In the genomic region with DNA sequence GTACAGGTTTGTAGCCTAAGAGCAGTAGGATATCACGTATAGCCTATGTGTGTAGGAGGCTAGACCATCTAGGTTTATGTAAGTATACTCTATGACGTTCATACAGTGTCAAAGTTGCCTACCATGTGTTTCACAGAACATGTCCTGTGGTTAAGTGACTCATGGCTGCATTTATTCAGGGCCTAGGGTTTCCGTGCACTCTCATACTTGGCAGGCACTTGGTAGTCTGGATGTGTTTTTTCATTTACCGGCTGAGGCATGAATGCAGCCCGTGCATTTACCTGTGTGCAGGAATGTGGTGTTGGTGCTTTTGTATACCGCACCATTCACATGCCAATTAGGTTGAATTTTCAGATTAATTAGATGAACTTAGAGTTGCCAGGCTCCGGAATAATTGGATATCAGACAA, we compare ENCODE assay signal across 8 cellular contexts. TPM values are rescaled to one million over a fixed set of nuclear protein-coding genes. Genes with fewer than 3 reads are reported as not detected.
DNase-seq lines count a peak whose midpoint lies in the region; ATAC-seq and TF ChIP-seq lines count a peak whose summit lies in the region.

No MANE protein-coding gene starts in this region.

- peak; percentile 99 for ATAC-seq in central memory CD8-positive, alpha-beta T cell (replicated peaks; ENCODE audit: extremely low read depth, poor library complexity, severe bottlenecking)

- no peaks in the 10 kb centered on the region for H3K79me2 ChIP-seq in SK-N-SH (ENCODE audit: insufficient read depth)

- H3F3A ChIP-seq in SK-N-SH (replicated peaks; ENCODE audit: insufficient read depth) = peaks cover 10% of the 10 kb centered on the region

- no peaks in the 10 kb centered on the region for H3K9me2 ChIP-seq in SK-N-SH

- peaks cover 23% of the 10 kb centered on the region for H3K27me3 Mint-ChIP-seq in central memory CD8-positive, alpha-beta T cell

- no peak overlapping the region for H2AFZ ChIP-seq in SK-N-SH (ENCODE audit: low read depth)

- POLR2A ChIA-PET in SK-N-SH (lab: Yijun Ruan, JAX) = no interaction called here

- H3K4me3 Mint-ChIP-seq in central memory CD8-positive, alpha-beta T cell = no peak overlapping the region

- TF ChIP-seq RAD21 in SK-N-SH (IDR thresholded peaks at IDR 0.05; ENCODE audit: low read length) = no peak

- 0 out of 2 replicates have a peak overlapping the region, but pooled peaks have one; percentile 17 for H3K4me2 ChIP-seq in SK-N-SH

- peak overlapping the region; percentile 64 for H3K27ac Mint-ChIP-seq in central memory CD8-positive, alpha-beta T cell (ENCODE audit: low read depth)

- H3K9me3 Mint-ChIP-seq in central memory CD8-positive, alpha-beta T cell = no peaks in the 10 kb centered on the region

- no peaks in the 10 kb centered on the region for H3K27me3 ChIP-seq in SK-N-SH (ENCODE audit: insufficient read depth)

- no peaks in the 10 kb centered on the region for H3K36me3 ChIP-seq in SK-N-SH (replicated peaks in 1 of 2; ENCODE audit: control insufficient read depth in 1 of 2, insufficient read depth in 2 of 2, low read length in 1 of 2)

- H3K36me3 Mint-ChIP-seq in central memory CD8-positive, alpha-beta T cell (ENCODE audit: insufficient read depth) = no peaks in the 10 kb centered on the region

- TF ChIP-seq CTCF in SK-N-SH (IDR thresholded peaks at IDR 0.05) = no peak
- TF ChIP-seq CTCF in coronary artery (IDR thresholded peaks at IDR 0.05) = no peak

- peaks cover 7% of the 10 kb centered on the region for H3K4me1 Mint-ChIP-seq in central memory CD8-positive, alpha-beta T cell

- H3K4me3 ChIP-seq in SK-N-SH (ENCODE audit: low read depth in 2 of 2, low read length in 1 of 2) (no peak overlapping the region), coronary artery (no peak overlapping the region)

- DNase-seq in NK-92 treated with Interleukin-12 subunit alpha and Interleukin-12 subunit beta, amount 100 ng/mL, for 24 hours (lab: John Stamatoyannopoulos, UW) = peak; percentile 7
- DNase-seq in NK-92 (lab: John Stamatoyannopoulos, UW; ENCODE audit: unreplicated experiment) (no peak), SK-N-SH (no peak), retina (no peak), iPS-NIHi7 (ENCODE audit: extremely low spot score) (no peak), coronary artery (ENCODE audit: low spot score) (no peak)
- peak in 1 of 2 donors; percentile 33 for DNase-seq in central memory CD8-positive, alpha-beta T cell (ENCODE audit: low spot score in 2 of 2)
- peak; percentile 34 to 51 for DNase-seq in stimulated activated CD4-positive, alpha-beta T cell treated with anti-CD3 and anti-CD28 coated beads, Interleukin-2, amount 100 ng/mL, for 24 hours

- CTCF ChIA-PET in SK-N-SH (lab: Yijun Ruan, JAX) = no interaction called here

- H3K9me3 ChIP-seq in SK-N-SH = no peaks in the 10 kb centered on the region

- H3K27ac ChIP-seq in SK-N-SH (ENCODE audit: low read depth in 2 of 2, low read length in 1 of 2) (peak overlapping the region in 1 of 2 experiments; percentile 66; a peak in 2 of 4 replicates), coronary artery (no peak overlapping the region)

- TF ChIP-seq EP300 in SK-N-SH (IDR thresholded peaks at IDR 0.05; ENCODE audit: borderline replicate concordance in 1 of 2, low read depth in 1 of 2, low read length in 1 of 2) = peak in 1 of 2 experiments; percentile 70; a peak in 1 of 4 replicates

- H4K20me1 ChIP-seq in SK-N-SH (ENCODE audit: insufficient read depth) = no peaks in the 10 kb centered on the region

- H3K4me1 ChIP-seq in SK-N-SH (ENCODE audit: control insufficient read depth in 1 of 2, insufficient read depth in 2 of 2, low read depth in 1 of 2, low read length in 1 of 2) = peaks cover 0 to 8% of the 10 kb centered on the region in 2 experiments; a peak in 3 of 4 replicates

- 34% methylated on average over 7 of the region's 7 CpGs for WGBS in SK-N-SH (ENCODE audit: low lambda C conversion rate)

- H3K9ac ChIP-seq in SK-N-SH = no peak overlapping the region

TF ChIP-seq in SK-N-SH, 30 proteins besides CTCF, POLR2A, EP300 and RAD21:
- TF ChIP-seq GABPA (IDR thresholded peaks at IDR 0.05; ENCODE audit: low read depth) = no peak
- peak; percentile 97 for TF ChIP-seq TCF12 (IDR thresholded peaks at IDR 0.05)
- no peak for TF ChIP-seq SMC3 (IDR thresholded peaks at IDR 0.05; ENCODE audit: low read depth, low read length)
- TF ChIP-seq, protein P1, sequence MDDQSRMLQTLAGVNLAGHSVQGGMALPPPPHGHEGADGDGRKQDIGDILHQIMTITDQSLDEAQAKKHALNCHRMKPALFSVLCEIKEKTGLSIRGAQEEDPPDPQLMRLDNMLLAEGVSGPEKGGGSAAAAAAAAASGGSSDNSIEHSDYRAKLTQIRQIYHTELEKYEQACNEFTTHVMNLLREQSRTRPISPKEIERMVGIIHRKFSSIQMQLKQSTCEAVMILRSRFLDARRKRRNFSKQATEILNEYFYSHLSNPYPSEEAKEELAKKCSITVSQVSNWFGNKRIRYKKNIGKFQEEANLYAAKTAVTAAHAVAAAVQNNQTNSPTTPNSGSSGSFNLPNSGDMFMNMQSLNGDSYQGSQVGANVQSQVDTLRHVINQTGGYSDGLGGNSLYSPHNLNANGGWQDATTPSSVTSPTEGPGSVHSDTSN (IDR thresholded peaks at IDR 0.05) = peak; percentile 72
- TF ChIP-seq JUND (IDR thresholded peaks at IDR 0.05) = peak; percentile 90
- TF ChIP-seq, protein P2, sequence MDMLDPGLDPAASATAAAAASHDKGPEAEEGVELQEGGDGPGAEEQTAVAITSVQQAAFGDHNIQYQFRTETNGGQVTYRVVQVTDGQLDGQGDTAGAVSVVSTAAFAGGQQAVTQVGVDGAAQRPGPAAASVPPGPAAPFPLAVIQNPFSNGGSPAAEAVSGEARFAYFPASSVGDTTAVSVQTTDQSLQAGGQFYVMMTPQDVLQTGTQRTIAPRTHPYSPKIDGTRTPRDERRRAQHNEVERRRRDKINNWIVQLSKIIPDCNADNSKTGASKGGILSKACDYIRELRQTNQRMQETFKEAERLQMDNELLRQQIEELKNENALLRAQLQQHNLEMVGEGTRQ (IDR thresholded peaks at IDR 0.05; ENCODE audit: borderline replicate concordance, low read depth, low read length) = no peak
- TF ChIP-seq EZH2phosphoT487 (IDR thresholded peaks at IDR 0.05; ENCODE audit: borderline replicate concordance, low read depth) = no peak
- TF ChIP-seq FOSL2 (IDR thresholded peaks at IDR 0.05; ENCODE audit: borderline replicate concordance, low read depth) = peak; percentile 92
- TF ChIP-seq, protein P3, sequence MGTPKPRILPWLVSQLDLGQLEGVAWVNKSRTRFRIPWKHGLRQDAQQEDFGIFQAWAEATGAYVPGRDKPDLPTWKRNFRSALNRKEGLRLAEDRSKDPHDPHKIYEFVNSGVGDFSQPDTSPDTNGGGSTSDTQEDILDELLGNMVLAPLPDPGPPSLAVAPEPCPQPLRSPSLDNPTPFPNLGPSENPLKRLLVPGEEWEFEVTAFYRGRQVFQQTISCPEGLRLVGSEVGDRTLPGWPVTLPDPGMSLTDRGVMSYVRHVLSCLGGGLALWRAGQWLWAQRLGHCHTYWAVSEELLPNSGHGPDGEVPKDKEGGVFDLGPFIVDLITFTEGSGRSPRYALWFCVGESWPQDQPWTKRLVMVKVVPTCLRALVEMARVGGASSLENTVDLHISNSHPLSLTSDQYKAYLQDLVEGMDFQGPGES (IDR thresholded peaks at IDR 0.05; ENCODE audit: low read depth, low read length) = no peak
- TF ChIP-seq REST (IDR thresholded peaks at IDR 0.05; ENCODE audit: low read depth, low read length) = 0 out of 2 replicates have a peak, but pooled peaks have one; percentile 25
- no peak for TF ChIP-seq SIN3A (IDR thresholded peaks at IDR 0.05; ENCODE audit: borderline replicate concordance, low read depth, low read length)
- 0 out of 2 replicates have a peak, but pooled peaks have one; percentile 40 for TF ChIP-seq TEAD4 (IDR thresholded peaks at IDR 0.05; ENCODE audit: borderline replicate concordance, insufficient read depth)
- TF ChIP-seq POLR2AphosphoS5 (IDR thresholded peaks at IDR 0.05; ENCODE audit: low read depth, low read length) = peak; percentile 50; the same call in 1 of the 2 replicates
- peak; percentile 91 for TF ChIP-seq NFIC (IDR thresholded peaks at IDR 0.05; ENCODE audit: borderline replicate concordance)
- peak; percentile 95 for TF ChIP-seq MAX (IDR thresholded peaks at IDR 0.05; ENCODE audit: low read depth)

RNA-seq across cellular contexts. Expression of gene MYL12B, which starts 43.4 kb away (rescaled TPM):
- polyA plus RNA-seq in SK-N-SH (2012; rRNA removed) = 555 and 645 TPM in 2 replicates
- polyA plus RNA-seq in SK-N-SH (2012; cell fraction: cytosol; rRNA removed) = 727 and 733 TPM in 2 replicates
- 166 and 313 TPM in 2 replicates for polyA plus RNA-seq in SK-N-SH (2012; cell fraction: nucleus; rRNA removed)

RNA-seq across cellular contexts. Expression of gene MYL12A, which starts 57.8 kb away (rescaled TPM):
- polyA plus RNA-seq in SK-N-SH (2012; rRNA removed) = 448 and 565 TPM in 2 replicates
- 686 and 851 TPM in 2 replicates for polyA plus RNA-seq in SK-N-SH (2012; cell fraction: cytosol; rRNA removed)
- 145 and 283 TPM in 2 replicates for polyA plus RNA-seq in SK-N-SH (2012; cell fraction: nucleus; rRNA removed)

Comparison
In these comparisons a context has a peak if more than half of its experiments do, and no peak if none do; other contexts are left out.
1. DNase-seq: peak in NK-92 treated with Interleukin-12 subunit alpha and Interleukin-12 subunit beta, amount 100 ng/mL, for 24 hours (single experiment) and stimulated activated CD4-positive, alpha-beta T cell treated with anti-CD3 and anti-CD28 coated beads, Interleukin-2, amount 100 ng/mL, for 24 hours (2 of 2); none in NK-92 (single experiment), SK-N-SH (single experiment), retina (single experiment), iPS-NIHi7 (single experiment) and coronary artery (single experiment).